In genomic region chr1:2525896-2526823, GRCh38 we compare ENCODE assay signal across 8 cellular contexts. TPM values are rescaled to one million over a fixed set of nuclear protein-coding genes. Genes with fewer than 3 reads are reported as not detected.
DNase-seq lines count a peak whose midpoint lies in the region; ATAC-seq and TF ChIP-seq lines count a peak whose summit lies in the region.

Gene PANK4, minus strand, starts transcription at chr1:2526596. Its CDS starts 9 bp downstream, at chr1:2526587.

- peak; percentile 71 for DNase-seq in AG04450 (ENCODE audit: low read depth, low spot score)
- DNase-seq in NCI-H345 (lab: John Stamatoyannopoulos, UW) = peak; percentile 95
- peak; percentile 88 for DNase-seq in activated CD4-positive, CD25-positive, alpha-beta regulatory T cell treated with anti-CD3 and anti-CD28 coated beads, Interleukin-2, amount 50 U/mL, for 72 hours
- peak; percentile 93 for DNase-seq in cerebellar cortex (ENCODE audit: low spot score)
- DNase-seq in kidney epithelial cell (ENCODE audit: low read depth) = peak; percentile 67
- peak; percentile 93 for DNase-seq in stimulated activated CD4-positive, alpha-beta T cell treated with anti-CD3 and anti-CD28 coated beads, Interleukin-15, amount 100 ng/mL, for 24 hours

- H3K9me3 ChIP-seq in AG04450 (ENCODE audit: control insufficient read depth, insufficient read depth, low read length) = no peaks in the 10 kb centered on the region; the same call in 1 of the 2 replicates

- ATAC-seq in GM18867 (IDR thresholded peaks at IDR 0.05; ENCODE audit: unreplicated experiment) = peak; percentile 86
- peak; percentile 80 for ATAC-seq in HG03097 (IDR thresholded peaks at IDR 0.05; ENCODE audit: low FRiP score, unreplicated experiment)

- TF ChIP-seq CTCF in AG04450 (IDR thresholded peaks at IDR 0.05; ENCODE audit: low read depth, low read length) (no peak), kidney epithelial cell (IDR thresholded peaks at IDR 0.05; ENCODE audit: insufficient read depth, low read length, poor library complexity, severe bottlenecking) (no peak)

- peak within 1 kb of the TSS; percentile 39 for H3K27ac ChIP-seq in AG04450 (ENCODE audit: low read depth, low read length)

- CTCF ChIA-PET in AG04450 (lab: Charles Lee) = interaction anchor here (0.6 to 1.2 kb wide), 3 partner anchors 22 to 351 kb away, joined by 3 to 4 read pairs (median 3); no protein-coding TSS in a partner anchor

- H3K27me3 ChIP-seq in AG04450 (ENCODE audit: control insufficient read depth, insufficient read depth, low read length) (peaks cover 27% of the 10 kb centered on the region), kidney epithelial cell (ENCODE audit: control insufficient read depth, insufficient read depth, low read length) (peaks cover 25% of the 10 kb centered on the region)

- POLR2A ChIA-PET in AG04450 (lab: Yijun Ruan, JAX) = interaction anchor here (0.6 to 1.5 kb wide), 8 partner anchors 9 to 321 kb away, joined by 3 to 7 read pairs (median 3); partner anchors contain the start of genes MORN1 and RER1

- no peaks in the 10 kb centered on the region for H3K36me3 ChIP-seq in kidney epithelial cell (ENCODE audit: control insufficient read depth, insufficient read depth, low read length)

- H3K4me3 ChIP-seq in AG04450 (ENCODE audit: low read depth, low read length) = peak within 1 kb of the TSS; percentile 86
- H3K4me3 ChIP-seq in kidney epithelial cell (ENCODE audit: low read depth, low read length) = peak within 1 kb of the TSS; percentile 67

RNA-seq across cellular contexts. Expression of gene PANK4, which starts in this region (rescaled TPM):
- 10.9 and 13.4 TPM in 2 replicates for polyA plus RNA-seq in AG04450 (2011; rRNA removed)
- polyA minus RNA-seq in AG04450 (2011; rRNA and poly(A)+ RNA removed) = 20.5 and 32.0 TPM in 2 replicates
- 25.5 and 28.9 TPM in 2 replicates for total RNA-seq in kidney epithelial cell

Comparison
In these comparisons a context has a peak if more than half of its experiments do, and no peak if none do; other contexts are left out.
1. Peak in every context shown above with its lines: DNase-seq, ATAC-seq, H3K4me3 ChIP-seq and H3K27ac ChIP-seq.